ENCODE assay signal across 8 cellular contexts in genomic region chr11:64208086-64208795, GRCh38. TPM values are rescaled to one million over a fixed set of nuclear protein-coding genes. Genes with fewer than 3 reads are reported as not detected.
DNase-seq lines count a peak whose midpoint lies in the region; ATAC-seq and TF ChIP-seq lines count a peak whose summit lies in the region.

No MANE protein-coding gene starts in this region.

- TF ChIP-seq CTCF in thoracic aorta (IDR thresholded peaks at IDR 0.05), result no peak

- H3K27ac Mint-ChIP-seq in activated CD8-positive, alpha-beta memory T cell treated with anti-CD3 and anti-CD28 coated beads, Interleukin-2, amount 10 ng/mL, durations not matched to agents 7 days and 5 days, result peak overlapping the region; percentile 96
- peak overlapping the region; percentile 96 for H3K27ac Mint-ChIP-seq in activated naive CD8-positive, alpha-beta T cell treated with anti-CD3 and anti-CD28 coated beads, Interleukin-2, amount 50 U/mL, for 24 hours
- H3K27ac Mint-ChIP-seq in memory B cell, result peak overlapping the region; percentile 86

- peak overlapping the region; percentile 92 for H3K4me3 Mint-ChIP-seq in activated CD8-positive, alpha-beta memory T cell treated with anti-CD3 and anti-CD28 coated beads, Interleukin-2, amount 10 ng/mL, durations not matched to agents 7 days and 5 days
- H3K4me3 Mint-ChIP-seq in activated naive CD8-positive, alpha-beta T cell treated with anti-CD3 and anti-CD28 coated beads, Interleukin-2, amount 50 U/mL, for 24 hours, result peak overlapping the region; percentile 93
- peak overlapping the region; percentile 89 for H3K4me3 Mint-ChIP-seq in memory B cell

- H3K4me1 Mint-ChIP-seq in activated CD8-positive, alpha-beta memory T cell treated with anti-CD3 and anti-CD28 coated beads, Interleukin-2, amount 10 ng/mL, durations not matched to agents 7 days and 5 days, result peaks cover 42% of the 10 kb centered on the region
- peaks cover 56% of the 10 kb centered on the region for H3K4me1 Mint-ChIP-seq in activated naive CD8-positive, alpha-beta T cell treated with anti-CD3 and anti-CD28 coated beads, Interleukin-2, amount 50 U/mL, for 24 hours
- H3K4me1 Mint-ChIP-seq in memory B cell, result peaks cover 39% of the 10 kb centered on the region

- peaks cover 11% of the 10 kb centered on the region for H3K36me3 ChIP-seq in thoracic aorta

- ATAC-seq in activated CD8-positive, alpha-beta memory T cell treated with anti-CD3 and anti-CD28 coated beads, Interleukin-2, amount 10 ng/mL, durations not matched to agents 7 days and 5 days, result no peak
- ATAC-seq in activated naive CD8-positive, alpha-beta T cell treated with anti-CD3 and anti-CD28 coated beads, Interleukin-2, amount 50 U/mL, for 24 hours, result no peak
- no peak for ATAC-seq in memory B cell (ENCODE audit: low read depth)
- ATAC-seq in thoracic aorta (ENCODE audit: insufficient number of reproducible peaks, low FRiP score, low read depth), result no peak
- ATAC-seq in HG03280 (IDR thresholded peaks at IDR 0.05; ENCODE audit: unreplicated experiment), result no peak

- H3K27me3 Mint-ChIP-seq in activated CD8-positive, alpha-beta memory T cell treated with anti-CD3 and anti-CD28 coated beads, Interleukin-2, amount 10 ng/mL, durations not matched to agents 7 days and 5 days, result no peaks in the 10 kb centered on the region
- no peaks in the 10 kb centered on the region for H3K27me3 Mint-ChIP-seq in activated naive CD8-positive, alpha-beta T cell treated with anti-CD3 and anti-CD28 coated beads, Interleukin-2, amount 50 U/mL, for 24 hours
- no peaks in the 10 kb centered on the region for H3K27me3 Mint-ChIP-seq in memory B cell

- H3K27ac ChIP-seq in thoracic aorta, result peak overlapping the region; percentile 34 to 65

- H3K27me3 ChIP-seq in thoracic aorta (replicated peaks; ENCODE audit: insufficient read depth), result no peaks in the 10 kb centered on the region

- no peaks in the 10 kb centered on the region for H3K9me3 ChIP-seq in thoracic aorta

- H3K36me3 Mint-ChIP-seq in activated CD8-positive, alpha-beta memory T cell treated with anti-CD3 and anti-CD28 coated beads, Interleukin-2, amount 10 ng/mL, durations not matched to agents 7 days and 5 days, result peaks cover 45% of the 10 kb centered on the region
- peaks cover 66% of the 10 kb centered on the region for H3K36me3 Mint-ChIP-seq in activated naive CD8-positive, alpha-beta T cell treated with anti-CD3 and anti-CD28 coated beads, Interleukin-2, amount 50 U/mL, for 24 hours (ENCODE audit: low read depth)
- H3K36me3 Mint-ChIP-seq in memory B cell, result peaks cover 28% of the 10 kb centered on the region

- DNase-seq in activated CD8-positive, alpha-beta memory T cell treated with anti-CD3 and anti-CD28 coated beads, Interleukin-2, amount 10 ng/mL, durations not matched to agents 7 days and 5 days, result no peak
- no peak for DNase-seq in activated CD8-positive, alpha-beta memory T cell treated with anti-CD3 and anti-CD28 coated beads, Interleukin-2, amount 50 U/mL, for 4 hours
- no peak for DNase-seq in activated naive CD8-positive, alpha-beta T cell treated with anti-CD3 and anti-CD28 coated beads, Interleukin-2, amount 50 U/mL, for 24 hours
- DNase-seq in memory B cell (ENCODE audit: low spot score in 2 of 2), result no peak
- no peak for DNase-seq in thoracic aorta (ENCODE audit: low spot score)
- DNase-seq in GOT3 (lab: John Stamatoyannopoulos, UW), result no peak
- no peak for DNase-seq in stimulated activated CD4-positive, alpha-beta T cell treated with anti-CD3 and anti-CD28 coated beads, Interleukin-2, amount 100 ng/mL, for 24 hours

- H3K4me1 ChIP-seq in thoracic aorta (ENCODE audit: control insufficient read depth in 1 of 2, low read depth in 2 of 2), result no peaks in the 10 kb centered on the region

- H3K4me3 ChIP-seq in thoracic aorta, result peak overlapping the region; percentile 68

- CTCF ChIA-PET in activated CD8-positive, alpha-beta memory T cell treated with anti-CD3 and anti-CD28 coated beads, Interleukin-2, amount 10 ng/mL, durations not matched to agents 7 days and 5 days (lab: Charles Lee), result interaction anchor here (0.6 to 9.6 kb wide), 14 partner anchors 18 to 386 kb away, joined by 3 to 169 read pairs (median 15); partner anchors contain the start of genes BAD, CATSPERZ, DNAJC4 and ESRRA

- H3K9me3 Mint-ChIP-seq in activated CD8-positive, alpha-beta memory T cell treated with anti-CD3 and anti-CD28 coated beads, Interleukin-2, amount 10 ng/mL, durations not matched to agents 7 days and 5 days (ENCODE audit: low read depth), result no peaks in the 10 kb centered on the region
- no peaks in the 10 kb centered on the region for H3K9me3 Mint-ChIP-seq in activated naive CD8-positive, alpha-beta T cell treated with anti-CD3 and anti-CD28 coated beads, Interleukin-2, amount 50 U/mL, for 24 hours
- no peaks in the 10 kb centered on the region for H3K9me3 Mint-ChIP-seq in memory B cell

RNA-seq across cellular contexts. Expression of gene FERMT3, which starts 1.7 kb away (rescaled TPM):
- total RNA-seq in activated CD8-positive, alpha-beta memory T cell treated with anti-CD3 and anti-CD28 coated beads, Interleukin-2, amount 10 ng/mL, durations not matched to agents 7 days and 5 days, result 100 to 1,000 TPM; 210 to 217 TPM
- total RNA-seq in thoracic aorta, result 10 to 100 TPM; 47.2 to 66.6 TPM

RNA-seq across cellular contexts. Expression of gene TRPT1, which starts 17.7 kb away (rescaled TPM):
- total RNA-seq in activated CD8-positive, alpha-beta memory T cell treated with anti-CD3 and anti-CD28 coated beads, Interleukin-2, amount 10 ng/mL, durations not matched to agents 7 days and 5 days, result 10 to 100 TPM; 33.4 to 37.1 TPM
- 10 to 100 TPM; 67.2 to 95.3 TPM for total RNA-seq in thoracic aorta

RNA-seq across cellular contexts. Expression of gene NUDT22, which starts 17.8 kb away (rescaled TPM):
- total RNA-seq in activated CD8-positive, alpha-beta memory T cell treated with anti-CD3 and anti-CD28 coated beads, Interleukin-2, amount 10 ng/mL, durations not matched to agents 7 days and 5 days, result 10 to 100 TPM; 83.8 to 84.1 TPM
- total RNA-seq in thoracic aorta, result 10 to 100 TPM; 52.3 to 61.6 TPM

RNA-seq across cellular contexts. Expression of gene DNAJC4, which starts 22.1 kb away (rescaled TPM):
- total RNA-seq in activated CD8-positive, alpha-beta memory T cell treated with anti-CD3 and anti-CD28 coated beads, Interleukin-2, amount 10 ng/mL, durations not matched to agents 7 days and 5 days, result 10 to 100 TPM; 29.7 to 37.0 TPM
- 10 to 100 TPM; 13.5 to 53.2 TPM for total RNA-seq in thoracic aorta

RNA-seq across cellular contexts. Expression of gene STIP1, which starts 22.3 kb away (rescaled TPM):
- 100 to 1,000 TPM; 303 to 410 TPM for total RNA-seq in activated CD8-positive, alpha-beta memory T cell treated with anti-CD3 and anti-CD28 coated beads, Interleukin-2, amount 10 ng/mL, durations not matched to agents 7 days and 5 days
- total RNA-seq in thoracic aorta, result 10 to 100 TPM; 74.7 to 91.2 TPM
